ENCODE assay signal across 23 cellular contexts in the genomic region with DNA sequence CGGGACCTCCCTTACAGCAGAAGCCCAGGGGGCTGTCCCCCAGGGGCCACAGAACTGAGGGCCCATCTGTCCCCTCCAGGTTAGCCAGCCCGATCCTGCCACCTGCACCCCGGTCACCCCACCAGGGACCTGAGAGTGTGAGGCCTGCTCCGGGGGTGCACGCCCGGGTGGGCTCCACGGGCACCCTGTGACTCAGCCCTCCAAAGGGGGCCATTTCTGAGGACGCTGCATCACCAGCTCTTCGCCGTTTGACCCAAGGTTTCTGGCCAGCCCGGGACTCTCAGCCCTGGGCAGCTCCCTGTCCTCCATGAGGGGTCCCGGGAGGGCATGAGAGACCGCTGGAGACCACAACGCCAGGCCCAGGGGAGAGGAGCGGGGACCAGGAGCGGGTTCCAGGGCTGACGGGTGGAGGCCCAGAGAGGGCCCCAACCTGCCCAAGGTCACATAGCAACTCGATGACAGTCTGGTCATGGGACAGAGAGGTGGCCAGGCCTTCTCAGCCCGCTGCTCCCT.
"Had no signal": no experiment of that assay in that cellular context is flagged by ENCODE, and none has a peak within 500 bp of the region (broad histone marks: within the 10 kb centered on the region; RNA-seq: fewer than 3 reads in every experiment).

No MANE protein-coding gene starts in this region.

- H3K4me3 Mint-ChIP-seq: activated B cell treated with CpG ODN at 0.5 μM for 24 hours; activated CD4-positive, alpha-beta memory T cell treated with anti-CD3 and anti-CD28 coated beads for 36 hours; activated CD4-positive, alpha-beta T cell treated with anti-CD3 and anti-CD28 coated beads for 36 hours; activated naive CD4-positive, alpha-beta T cell treated with anti-CD3 and anti-CD28 coated beads, Interleukin-2, amount 10 ng/mL, durations not matched to agents 7 days and 5 days; activated naive CD8-positive, alpha-beta T cell treated with anti-CD3 and anti-CD28 coated beads, Interleukin-2, amount 50 U/mL, for 24 hours; dendritic cell treated with granulocyte-macrophage colony-stimulating factor and Interleukin-4, amounts not matched to agents 40 ng/mL and 50 ng/mL, for 4 days; immature natural killer cell; stimulated activated effector memory CD8-positive, alpha-beta T cell treated with anti-CD3 and anti-CD28 coated beads, Interleukin-12 subunit alpha, Interleukin-12 subunit beta, amount 100 ng/mL, for 72 hours; stimulated activated naive CD8-positive, alpha-beta T cell treated with anti-CD3 and anti-CD28 coated beads, Interleukin-15, amount 100 ng/mL, for 72 hours; T-helper 17 cell had no signal

- H2AFZ ChIP-seq: hepatocyte had no signal

- H3K27ac ChIP-seq: body of pancreas, hepatocyte, left lung, tibial artery had no signal

- H3K27ac Mint-ChIP-seq: activated B cell treated with CpG ODN at 0.5 μM for 24 hours; activated CD4-positive, alpha-beta memory T cell treated with anti-CD3 and anti-CD28 coated beads for 36 hours; activated CD4-positive, alpha-beta T cell treated with anti-CD3 and anti-CD28 coated beads for 36 hours; activated naive CD4-positive, alpha-beta T cell treated with anti-CD3 and anti-CD28 coated beads, Interleukin-2, amount 10 ng/mL, durations not matched to agents 7 days and 5 days; activated naive CD8-positive, alpha-beta T cell treated with anti-CD3 and anti-CD28 coated beads, Interleukin-2, amount 50 U/mL, for 24 hours; dendritic cell treated with granulocyte-macrophage colony-stimulating factor and Interleukin-4, amounts not matched to agents 40 ng/mL and 50 ng/mL, for 4 days; progenitor cell of endocrine pancreas; stimulated activated effector memory CD8-positive, alpha-beta T cell treated with anti-CD3 and anti-CD28 coated beads, Interleukin-12 subunit alpha, Interleukin-12 subunit beta, amount 100 ng/mL, for 72 hours; T-helper 17 cell had no signal

- H3K4me2 ChIP-seq: hepatocyte had no signal

- H3K27me3 ChIP-seq: hepatocyte had no signal

- DNase-seq: activated B cell treated with CpG ODN at 0.5 μM for 24 hours; activated CD4-positive, alpha-beta memory T cell treated with anti-CD3 and anti-CD28 coated beads for 36 hours; activated CD4-positive, alpha-beta T cell treated with anti-CD3 and anti-CD28 coated beads for 36 hours; activated effector memory CD4-positive, alpha-beta T cell treated with Interleukin-2 at 50 U/mL for 16 hours; activated naive CD4-positive, alpha-beta T cell treated with anti-CD3 and anti-CD28 coated beads, Interleukin-2, amount 10 ng/mL, durations not matched to agents 7 days and 5 days; activated naive CD8-positive, alpha-beta T cell treated with anti-CD3 and anti-CD28 coated beads, Interleukin-2, amount 50 U/mL, for 24 hours; activated T-cell treated with anti-CD3 and anti-CD28 coated beads, Interleukin-2, amount 50 U/mL, for 48 hours; anterior cingulate cortex; body of pancreas; caudate nucleus; effector CD4-positive, alpha-beta T cell; immature natural killer cell; stimulated activated CD4-positive, alpha-beta T cell treated with anti-CD3 and anti-CD28 coated beads, Interleukin-12 subunit alpha, Interleukin-12 subunit beta, amount 100 ng/mL, for 4 hours; stimulated activated naive CD8-positive, alpha-beta T cell treated with anti-CD3 and anti-CD28 coated beads, Interleukin-15, amount 100 ng/mL, for 72 hours; SW 1271; T-helper 17 cell; tibial artery had no signal

- FAIRE-seq: endometrium had no signal

- ATAC-seq: activated naive CD8-positive, alpha-beta T cell treated with anti-CD3 and anti-CD28 coated beads, Interleukin-2, amount 50 U/mL, for 24 hours; body of pancreas; left lung; stimulated activated effector memory CD8-positive, alpha-beta T cell treated with anti-CD3 and anti-CD28 coated beads, Interleukin-12 subunit alpha, Interleukin-12 subunit beta, amount 100 ng/mL, for 72 hours; stimulated activated naive CD8-positive, alpha-beta T cell treated with anti-CD3 and anti-CD28 coated beads, Interleukin-15, amount 100 ng/mL, for 72 hours; T-helper 17 cell had no signal

- H3K9me3 ChIP-seq: body of pancreas, left lung, tibial artery had no signal

- H3K9me3 Mint-ChIP-seq: activated CD4-positive, alpha-beta memory T cell treated with anti-CD3 and anti-CD28 coated beads for 36 hours; activated naive CD4-positive, alpha-beta T cell treated with anti-CD3 and anti-CD28 coated beads, Interleukin-2, amount 10 ng/mL, durations not matched to agents 7 days and 5 days; activated naive CD8-positive, alpha-beta T cell treated with anti-CD3 and anti-CD28 coated beads, Interleukin-2, amount 50 U/mL, for 24 hours; dendritic cell treated with granulocyte-macrophage colony-stimulating factor and Interleukin-4, amounts not matched to agents 40 ng/mL and 50 ng/mL, for 4 days; immature natural killer cell; stimulated activated effector memory CD8-positive, alpha-beta T cell treated with anti-CD3 and anti-CD28 coated beads, Interleukin-12 subunit alpha, Interleukin-12 subunit beta, amount 100 ng/mL, for 72 hours; stimulated activated naive CD8-positive, alpha-beta T cell treated with anti-CD3 and anti-CD28 coated beads, Interleukin-15, amount 100 ng/mL, for 72 hours had no signal

- H3K4me1 ChIP-seq: left lung had no signal

- H3K36me3 Mint-ChIP-seq: activated CD4-positive, alpha-beta memory T cell treated with anti-CD3 and anti-CD28 coated beads for 36 hours; activated naive CD4-positive, alpha-beta T cell treated with anti-CD3 and anti-CD28 coated beads, Interleukin-2, amount 10 ng/mL, durations not matched to agents 7 days and 5 days; immature natural killer cell; stimulated activated effector memory CD8-positive, alpha-beta T cell treated with anti-CD3 and anti-CD28 coated beads, Interleukin-12 subunit alpha, Interleukin-12 subunit beta, amount 100 ng/mL, for 72 hours had no signal

- H3K27me3 Mint-ChIP-seq: stimulated activated naive CD8-positive, alpha-beta T cell treated with anti-CD3 and anti-CD28 coated beads, Interleukin-15, amount 100 ng/mL, for 72 hours had no signal

- H3K36me3 ChIP-seq: left lung, tibial artery had no signal

- H3K4me3 ChIP-seq: body of pancreas, hepatocyte, left lung, tibial artery had no signal

- H3K79me2 ChIP-seq: hepatocyte had no signal
